Comparison of ENCODE assay signal across 8 cellular contexts in genomic region chr3:187742351-187743171, GRCh38. TPM values are rescaled to one million over a fixed set of nuclear protein-coding genes. Genes with fewer than 3 reads are reported as not detected.
DNase-seq lines count a peak whose midpoint lies in the region; ATAC-seq lines count a peak whose summit lies in the region.

No MANE protein-coding gene starts in this region.

- peak overlapping the region; percentile 95 to 99 (median 96) for H3K4me3 Mint-ChIP-seq in immature natural killer cell

- DNase-seq in Ammon's horn (ENCODE audit: low spot score) (peak; percentile 33), LHCN-M2 (ENCODE audit: low read depth) (peak; percentile 23), immature natural killer cell (peak; percentile 19 to 35 (median 29)), NCI-H2081 treated with DMSO at 0.1 percent for 48 hours (lab: John Stamatoyannopoulos, UW) (no peak)
- DNase-seq in stimulated activated naive CD8-positive, alpha-beta T cell treated with anti-CD3 and anti-CD28 coated beads, Interleukin-15, Interleukin-2, amounts not matched to agents 100 U/mL and 50 U/mL, for 24 hours, result peak; percentile 27

- no peak for ATAC-seq in stimulated activated naive CD8-positive, alpha-beta T cell treated with anti-CD3 and anti-CD28 coated beads, Interleukin-15, Interleukin-2, amounts not matched to agents 100 U/mL and 50 U/mL, for 24 hours
- ATAC-seq in GM21360 (IDR thresholded peaks at IDR 0.05; ENCODE audit: unreplicated experiment) (no peak), GM18498 (IDR thresholded peaks at IDR 0.05; ENCODE audit: unreplicated experiment) (no peak)

- no peaks in the 10 kb centered on the region for H3K9me3 Mint-ChIP-seq in immature natural killer cell

- peaks cover 66 to 68% of the 10 kb centered on the region in 2 donors for H3K4me1 Mint-ChIP-seq in immature natural killer cell

- H3K36me3 Mint-ChIP-seq in immature natural killer cell, result no peaks in the 10 kb centered on the region

- H3K27me3 Mint-ChIP-seq in immature natural killer cell (ENCODE audit: low read depth in 3 of 3), result peaks cover 17 to 47% (median 34%) of the 10 kb centered on the region in 3 donors

- peak overlapping the region; percentile 70 for H3K27ac ChIP-seq in angular gyrus (ENCODE audit: low read depth, low read length)

- peak overlapping the region; percentile 96 to 100 (median 99) for H3K27ac Mint-ChIP-seq in immature natural killer cell

RNA-seq across cellular contexts. Expression of gene BCL6, which starts 2.7 kb away (rescaled TPM):
- total RNA-seq in LHCN-M2 (2014; rRNA removed), result 20.6 and 34.0 TPM in 2 replicates
- polyA plus RNA-seq in LHCN-M2 (2012), result 11.0 TPM
- polyA plus RNA-seq in immature natural killer cell, result 1 to 10 TPM; 3.2 to 4.7 (median 4.6) TPM

RNA-seq across cellular contexts. Expression of gene RTP2, which starts 40.2 kb away (rescaled TPM):
- total RNA-seq in LHCN-M2 (2014; rRNA removed), result not detected in 2 replicates
- not detected for polyA plus RNA-seq in LHCN-M2 (2012)
- not detected for polyA plus RNA-seq in immature natural killer cell
